Comparison of ENCODE assay signal across 10 cellular contexts in the genomic region with DNA sequence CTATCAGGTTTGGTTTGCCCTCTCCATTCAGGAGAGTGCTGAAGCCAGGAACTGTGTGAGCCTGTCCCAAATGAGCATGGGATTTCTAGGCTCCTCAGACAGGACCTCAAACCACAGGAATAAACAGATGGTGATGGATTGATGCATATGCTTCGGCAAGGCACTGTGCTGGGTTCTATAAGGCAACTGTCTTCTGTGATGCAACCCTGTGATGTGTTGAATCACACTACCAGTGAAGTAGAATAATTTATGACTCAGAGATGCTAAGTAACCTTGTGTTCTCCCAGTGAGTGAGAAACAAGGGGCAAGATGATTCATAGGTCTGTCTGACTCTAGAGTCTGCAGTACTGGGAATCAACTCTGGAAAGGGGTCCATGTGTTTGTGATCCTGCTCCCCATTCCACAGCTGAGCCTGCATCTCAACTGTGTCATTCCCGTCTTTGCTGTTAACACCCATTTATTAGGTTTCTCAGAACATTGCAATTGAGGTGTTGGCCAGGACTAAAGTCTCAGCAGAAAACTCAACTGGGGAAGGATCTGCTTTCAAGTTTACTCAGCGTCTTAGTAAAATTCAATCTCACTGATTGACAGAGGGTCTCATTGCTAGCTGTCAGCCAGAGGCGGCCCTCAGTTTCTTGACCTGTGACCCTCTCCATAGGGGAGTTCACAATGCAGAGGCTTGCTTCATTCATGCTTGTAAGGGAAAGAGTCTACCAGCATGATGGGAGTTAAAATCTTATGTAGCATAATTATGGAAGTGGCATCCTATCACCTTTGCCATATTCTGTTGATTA.
DNase-seq lines count a peak whose midpoint lies in the region; ATAC-seq and TF ChIP-seq lines count a peak whose summit lies in the region.
"Had no signal": no experiment of that assay in that cellular context is flagged by ENCODE, and none has a peak within 500 bp of the region (broad histone marks: within the 10 kb centered on the region; RNA-seq: fewer than 3 reads in every experiment).

No MANE protein-coding gene starts in this region.

- H3K9me2 ChIP-seq in MM.1S (replicated peaks; ENCODE audit: insufficient read depth, low read length): no peaks in the 10 kb centered on the region

- H3K4me1 Mint-ChIP-seq in activated T-cell treated with anti-CD3 and anti-CD28 coated beads, Interleukin-2, amount 50 U/mL, for 72 hours (ENCODE audit: low read depth): peaks cover 56% of the 10 kb centered on the region
- peaks cover 2% of the 10 kb centered on the region for H3K4me1 Mint-ChIP-seq in CD14-positive monocyte

- no peaks in the 10 kb centered on the region for H3K4me1 ChIP-seq in MM.1S (ENCODE audit: low read length)
- H3K4me1 ChIP-seq: lower lobe of right lung, suprapubic skin had no signal

- CTCF ChIA-PET in AG04450 (lab: Charles Lee): interaction anchor here (1.2 to 1.7 kb wide), 3 partner anchors 15 to 566 kb away, joined by 3 to 5 read pairs (median 4); no protein-coding TSS in a partner anchor

- no peaks in the 10 kb centered on the region for H4K20me1 ChIP-seq in MM.1S (ENCODE audit: insufficient read depth, low read length)

- POLR2A ChIA-PET in AG04450 (lab: Yijun Ruan, JAX): no interaction called here

- H3K9me3 Mint-ChIP-seq in activated T-cell treated with anti-CD3 and anti-CD28 coated beads, Interleukin-2, amount 50 U/mL, for 72 hours: peaks cover 0 to 4% of the 10 kb centered on the region in 2 donors
- peaks cover 0 to 6% (median 0%) of the 10 kb centered on the region in 7 donors for H3K9me3 Mint-ChIP-seq in CD14-positive monocyte

- H3K4me2 ChIP-seq in MM.1S (ENCODE audit: low read depth, low read length): no peak overlapping the region

- H3K9me3 ChIP-seq in AG04450 (ENCODE audit: control insufficient read depth, insufficient read depth, low read length): no peaks in the 10 kb centered on the region
- no peaks in the 10 kb centered on the region for H3K9me3 ChIP-seq in MM.1S (replicated peaks; ENCODE audit: insufficient read depth, low read length)
- H3K9me3 ChIP-seq: lower lobe of right lung, suprapubic skin had no signal

- H3K4me3 Mint-ChIP-seq in activated T-cell treated with anti-CD3 and anti-CD28 coated beads, Interleukin-2, amount 50 U/mL, for 72 hours: peak overlapping the region; percentile 39 to 72
- no peak overlapping the region for H3K4me3 Mint-ChIP-seq in CD14-positive monocyte

- H3K79me2 ChIP-seq in MM.1S (ENCODE audit: low read length): no peaks in the 10 kb centered on the region

- H3K27ac ChIP-seq in AG04450 (ENCODE audit: low read depth, low read length): peak overlapping the region; percentile 58
- H3K27ac ChIP-seq in MM.1S (ENCODE audit: low read length): no peak overlapping the region
- H3K27ac ChIP-seq: lower lobe of right lung, suprapubic skin had no signal

- peak; percentile 93 to 97 for ATAC-seq in activated T-cell treated with anti-CD3 and anti-CD28 coated beads, Interleukin-2, amount 50 U/mL, for 72 hours (replicated peaks in 1 of 2)
- no peak for ATAC-seq in GM19452 (IDR thresholded peaks at IDR 0.05; ENCODE audit: unreplicated experiment)
- ATAC-seq: lower lobe of right lung had no signal

- TF ChIP-seq CTCF in AG04450 (IDR thresholded peaks at IDR 0.05; ENCODE audit: low read depth, low read length): no peak
- TF ChIP-seq CTCF in CD14-positive monocyte (IDR thresholded peaks at IDR 0.05): no peak
- no peak for TF ChIP-seq CTCF in MM.1S (IDR thresholded peaks at IDR 0.05; ENCODE audit: low read length)

- H3K27ac Mint-ChIP-seq in activated T-cell treated with anti-CD3 and anti-CD28 coated beads, Interleukin-2, amount 50 U/mL, for 72 hours: peak overlapping the region; percentile 97
- peak overlapping the region in 1 of 7 donors; percentile 12 for H3K27ac Mint-ChIP-seq in CD14-positive monocyte

- peaks cover 6% of the 10 kb centered on the region for H3K27me3 Mint-ChIP-seq in activated T-cell treated with anti-CD3 and anti-CD28 coated beads, Interleukin-2, amount 50 U/mL, for 72 hours (ENCODE audit: low read depth)
- peaks cover 0 to 5% (median 0%) of the 10 kb centered on the region in 3 donors for H3K27me3 Mint-ChIP-seq in CD14-positive monocyte (ENCODE audit: low read depth in 3 of 3)

- DNase-seq in AG04450 (ENCODE audit: low read depth, low spot score) (peak; percentile 73), HT1080 (ENCODE audit: low read depth) (peak; percentile 97), kidney glomerular epithelial cell (lab: John Stamatoyannopoulos, UW) (peak; percentile 97), CD14-positive monocyte (ENCODE audit: low spot score) (no peak), SK-N-DZ (ENCODE audit: low spot score) (no peak), MM.1S (no peak)
- peak; percentile 62 to 68 for DNase-seq in activated T-cell treated with anti-CD3 and anti-CD28 coated beads, Interleukin-2, amount 50 U/mL, for 72 hours
- DNase-seq: lower lobe of right lung had no signal

- no peak overlapping the region for H2AFZ ChIP-seq in MM.1S (ENCODE audit: low read length)

- H3K4me3 ChIP-seq in AG04450 (ENCODE audit: low read depth, low read length) (no peak overlapping the region), MM.1S (ENCODE audit: low read length) (no peak overlapping the region)
- H3K4me3 ChIP-seq: lower lobe of right lung, suprapubic skin had no signal

- H3K9ac ChIP-seq in MM.1S (ENCODE audit: low read length): no peak overlapping the region

- H3K36me3 ChIP-seq in MM.1S (replicated peaks; ENCODE audit: insufficient read depth, low read length): no peaks in the 10 kb centered on the region
- H3K36me3 ChIP-seq: lower lobe of right lung, suprapubic skin had no signal

- H3F3A ChIP-seq in MM.1S (ENCODE audit: insufficient read depth, low read length): no peaks in the 10 kb centered on the region

- H3K36me3 Mint-ChIP-seq in activated T-cell treated with anti-CD3 and anti-CD28 coated beads, Interleukin-2, amount 50 U/mL, for 72 hours (ENCODE audit: insufficient read depth in 2 of 2): peaks cover 0 to 5% of the 10 kb centered on the region in 2 donors
- no peaks in the 10 kb centered on the region for H3K36me3 Mint-ChIP-seq in CD14-positive monocyte

- intact Hi-C loops in CD14-positive monocyte (cut with micrococcal nuclease): no loop called here

- H3K27me3 ChIP-seq in AG04450 (ENCODE audit: control insufficient read depth, insufficient read depth, low read length): no peaks in the 10 kb centered on the region
- no peaks in the 10 kb centered on the region for H3K27me3 ChIP-seq in MM.1S (replicated peaks; ENCODE audit: insufficient read depth, low read length)
- H3K27me3 ChIP-seq: suprapubic skin had no signal

Comparison
In these comparisons a context has a peak if more than half of its experiments do, and no peak if none do; other contexts are left out.
1. DNase-seq: peak in AG04450 (single experiment), HT1080 (single experiment), activated T-cell treated with anti-CD3 and anti-CD28 coated beads, Interleukin-2, amount 50 U/mL, for 72 hours (2 of 2) and kidney glomerular epithelial cell (single experiment); none in CD14-positive monocyte (single experiment), SK-N-DZ (single experiment) and MM.1S (single experiment).
2. H3K4me3 Mint-ChIP-seq: peak in activated T-cell treated with anti-CD3 and anti-CD28 coated beads, Interleukin-2, amount 50 U/mL, for 72 hours (2 of 2); none in CD14-positive monocyte (0 of 2).